Comparison of ENCODE assay signal across 14 cellular contexts in genomic region chr18:27652480-27653121, GRCh38.
A peak's percentile ranks its signal among the peaks of the same experiment; 100 is the strongest.
DNase-seq lines count a peak whose midpoint lies in the region; ATAC-seq and TF ChIP-seq lines count a peak whose summit lies in the region.
"Had no signal": no experiment of that assay in that cellular context is flagged by ENCODE, and none has a peak within 500 bp of the region (broad histone marks: within the 10 kb centered on the region; RNA-seq: fewer than 3 reads in every experiment).

No MANE protein-coding gene starts in this region.

- peak overlapping the region; percentile 28; the same call in 1 of the 2 replicates for H2AFZ ChIP-seq in GM23338

- H3K4me1 ChIP-seq in GM23338 (ENCODE audit: insufficient read depth) = peaks cover 10% of the 10 kb centered on the region; the same call in 1 of the 2 replicates
- H3K4me1 ChIP-seq: spleen had no signal

- no peak overlapping the region for H3K4me3 ChIP-seq in GM23338
- H3K4me3 ChIP-seq: spleen had no signal

- ATAC-seq in GM18519 (IDR thresholded peaks at IDR 0.05; ENCODE audit: low FRiP score, unreplicated experiment) = peak; percentile 85
- ATAC-seq in GM23338 = no peak
- peak; percentile 62 for ATAC-seq in HG03520 (IDR thresholded peaks at IDR 0.05; ENCODE audit: unreplicated experiment)
- ATAC-seq in left cardiac atrium = peak; percentile 73 to 74
- ATAC-seq in GM19023 (IDR thresholded peaks at IDR 0.05; ENCODE audit: unreplicated experiment) = no peak

- H3K9me3 Mint-ChIP-seq in GM23338 = no peaks in the 10 kb centered on the region

- H4K20me1 ChIP-seq in GM23338 (replicated peaks; ENCODE audit: insufficient read depth) = no peaks in the 10 kb centered on the region

- no peaks in the 10 kb centered on the region for H3F3A ChIP-seq in GM23338 (replicated peaks; ENCODE audit: low read depth)

- intact Hi-C loops in left cardiac atrium (cut with DNase I) = no loop called here

- peaks cover 16% of the 10 kb centered on the region for H3K4me1 Mint-ChIP-seq in GM23338

- no peak overlapping the region for H3K4me3 Mint-ChIP-seq in GM23338
- H3K4me3 Mint-ChIP-seq: neural crest cell had no signal

- H3K27me3 ChIP-seq in GM23338 (ENCODE audit: insufficient read depth) = no peaks in the 10 kb centered on the region
- H3K27me3 ChIP-seq: spleen had no signal

- no peak overlapping the region for H3K4me2 ChIP-seq in GM23338

- H3K27me3 Mint-ChIP-seq in GM23338 (ENCODE audit: insufficient read depth, low read depth, poor library complexity) = no peaks in the 10 kb centered on the region

- no peak for TF ChIP-seq CTCF in GM23338 (conservative IDR thresholded peaks at IDR 0.05; ENCODE audit: low read depth in 2 of 2)

- no peaks in the 10 kb centered on the region for H3K36me3 ChIP-seq in GM23338 (ENCODE audit: insufficient read depth)
- H3K36me3 ChIP-seq: spleen had no signal

- no peaks in the 10 kb centered on the region for H3K36me3 Mint-ChIP-seq in GM23338 (ENCODE audit: low read depth)

- no peak for DNase-seq in GM23338 (ENCODE audit: low spot score)
- no peak for DNase-seq in left cardiac atrium
- no peak for DNase-seq in NCI-H2227 (lab: John Stamatoyannopoulos, UW; ENCODE audit: unreplicated experiment)
- DNase-seq in NCI-H1417 (lab: John Stamatoyannopoulos, UW) = no peak
- no peak for DNase-seq in activated gamma-delta T cell (lab: John Stamatoyannopoulos, UW)
- DNase-seq: activated CD4-positive, CD25-positive, alpha-beta regulatory T cell treated with anti-CD3 and anti-CD28 coated beads, Interleukin-2, amount 50 U/mL, for 72 hours; activated effector memory CD4-positive, alpha-beta T cell treated with Interleukin-2 at 50 U/mL for 16 hours; NCI-H526 treated with DMSO at 0.1 percent for 48 hours; spleen had no signal

- no peak overlapping the region for H3K27ac ChIP-seq in GM23338 (ENCODE audit: low read depth)
- H3K27ac ChIP-seq: C4-2B, spleen had no signal

- H3K9me2 ChIP-seq in GM23338 (ENCODE audit: insufficient read depth) = 0 out of 2 replicates have a peak, but pooled peaks cover 9% of the 10 kb centered on the region

- H3K27ac Mint-ChIP-seq in GM23338 = no peak overlapping the region

- no peaks in the 10 kb centered on the region for H3K79me2 ChIP-seq in GM23338 (replicated peaks; ENCODE audit: insufficient read depth)

TF ChIP-seq in GM23338, 12 proteins besides CTCF, POLR2A, EP300 and RAD21:
- TF ChIP-seq NANOG (IDR thresholded peaks at IDR 0.05; ENCODE audit: borderline replicate concordance) = no peak
- no peak for TF ChIP-seq JUNB (IDR thresholded peaks at IDR 0.05; ENCODE audit: unreplicated experiment)
- TF ChIP-seq ZNF462 (CRISPR knock-in tag; IDR thresholded peaks at IDR 0.05) = no peak
- TF ChIP-seq EZH2phosphoT487 (IDR thresholded peaks at IDR 0.05; ENCODE audit: unreplicated experiment) = no peak
- no peak for TF ChIP-seq POLR2AphosphoS5 (IDR thresholded peaks at IDR 0.05; ENCODE audit: low read depth)
- TF ChIP-seq ETS1 (IDR thresholded peaks at IDR 0.05) = no peak
- TF ChIP-seq STAT1 (IDR thresholded peaks at IDR 0.05; ENCODE audit: unreplicated experiment) = no peak

Comparison
In these comparisons a context has a peak if more than half of its experiments do, and no peak if none do; other contexts are left out.
1. ATAC-seq: peak in GM18519 (single experiment), HG03520 (single experiment) and left cardiac atrium (2 of 2); none in GM23338 (single experiment) and GM19023 (single experiment).